ENCODE assay signal across 2 cellular contexts in genomic region chr19:1672769-1673644, GRCh38.
A peak's percentile ranks its signal among the peaks of the same experiment; 100 is the strongest.
TF ChIP-seq lines count a peak whose summit lies in the region.

No MANE protein-coding gene starts in this region.

TF ChIP-seq in HCT116, 20 proteins besides CTCF, POLR2A, EP300 and RAD21:
- no peak for TF ChIP-seq EZH2 (IDR thresholded peaks at IDR 0.05)
- TF ChIP-seq FOSL1 (IDR thresholded peaks at IDR 0.05; ENCODE audit: low read depth): no peak
- TF ChIP-seq SP1 (IDR thresholded peaks at IDR 0.05; ENCODE audit: low read depth): no peak
- no peak for TF ChIP-seq ELF1 (IDR thresholded peaks at IDR 0.05; ENCODE audit: borderline replicate concordance, low read depth)
- no peak for TF ChIP-seq ZNF274 (IDR thresholded peaks at IDR 0.05; ENCODE audit: low read depth, low read length)
- no peak for TF ChIP-seq EGR1 (IDR thresholded peaks at IDR 0.05; ENCODE audit: low read depth)
- TF ChIP-seq POLR2AphosphoS5 (IDR thresholded peaks at IDR 0.05; ENCODE audit: low read depth, low read length): no peak
- no peak for TF ChIP-seq TCF7L2 (IDR thresholded peaks at IDR 0.05; ENCODE audit: borderline replicate concordance, extremely low read depth, insufficient read depth, insufficient read length)
- TF ChIP-seq, protein P1, sequence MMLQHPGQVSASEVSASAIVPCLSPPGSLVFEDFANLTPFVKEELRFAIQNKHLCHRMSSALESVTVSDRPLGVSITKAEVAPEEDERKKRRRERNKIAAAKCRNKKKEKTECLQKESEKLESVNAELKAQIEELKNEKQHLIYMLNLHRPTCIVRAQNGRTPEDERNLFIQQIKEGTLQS (IDR thresholded peaks at IDR 0.05): no peak
- no peak for TF ChIP-seq JUND (IDR thresholded peaks at IDR 0.05)
- no peak; the same call in 1 of the 2 replicates for TF ChIP-seq ZFX (IDR thresholded peaks at IDR 0.05)
- TF ChIP-seq SIN3A (IDR thresholded peaks at IDR 0.05; ENCODE audit: low read depth): no peak

TF ChIP-seq in K562, 482 proteins besides CTCF, POLR2A, EP300 and RAD21:
- TF ChIP-seq ZNF766 (CRISPR knock-in tag; conservative IDR thresholded peaks at IDR 0.05) (0 out of 2 replicates have a peak, but pooled peaks have one; percentile 18), OTX1 (CRISPR knock-in tag; IDR thresholded peaks at IDR 0.05) (no peak), ZNF592 (IDR thresholded peaks at IDR 0.05) (peak; percentile 44; the same call in 1 of the 2 replicates), ZBTB7A (IDR thresholded peaks at IDR 0.05; ENCODE audit: borderline replicate concordance, control insufficient read depth, low read depth, low read length) (0 out of 2 replicates have a peak, but pooled peaks have one; percentile 18), IRF2 (CRISPR knock-in tag; IDR thresholded peaks at IDR 0.05) (peak; percentile 80; the same call in 1 of the 2 replicates), FOXK2 (conservative IDR thresholded peaks at IDR 0.05 in 1 of 2, IDR thresholded peaks at IDR 0.05 in 1 of 2; ENCODE audit: low read depth in 2 of 2) (0 out of 4 replicates have a peak, but pooled peaks of 1 of the 2 experiments have one; percentile 2), RNF2 (IDR thresholded peaks at IDR 0.05) (no peak), MGA (IDR thresholded peaks at IDR 0.05) (peak; percentile 76; the same call in 1 of the 2 replicates), NR3C1 (CRISPR knock-in tag; IDR thresholded peaks at IDR 0.05) (0 out of 2 replicates have a peak, but pooled peaks have one; percentile 42), HNRNPK (IDR thresholded peaks at IDR 0.05; ENCODE audit: low read depth, low read length, poor library complexity, severe bottlenecking) (no peak), CBFB (CRISPR knock-in tag; IDR thresholded peaks at IDR 0.05) (0 out of 2 replicates have a peak, but pooled peaks have one; percentile 17), MAX (CRISPR knock-in tag; IDR thresholded peaks at IDR 0.05) (peak; percentile 78), FOXA3 (CRISPR knock-in tag; conservative IDR thresholded peaks at IDR 0.05 in 1 of 2, IDR thresholded peaks at IDR 0.05 in 1 of 2) (peak in 1 of 2 experiments; percentile 53; a peak in 1 of 4 replicates), EGR1 (conservative IDR thresholded peaks at IDR 0.05) (0 out of 2 replicates have a peak, but pooled peaks have one; percentile 15), NCOR1 (IDR thresholded peaks at IDR 0.05) (no peak), CEBPG (CRISPR knock-in tag; IDR thresholded peaks at IDR 0.05) (peak; percentile 37; the same call in 1 of the 2 replicates), CEBPG (tag; conservative IDR thresholded peaks at IDR 0.05 in 1 of 2, IDR thresholded peaks at IDR 0.05 in 1 of 2) (no peak), ID3 (CRISPR knock-in tag; IDR thresholded peaks at IDR 0.05) (no peak), ID3 (tag; IDR thresholded peaks at IDR 0.05) (peak; percentile 31; the same call in 1 of the 2 replicates), L3MBTL2 (IDR thresholded peaks at IDR 0.05) (peak; percentile 32; the same call in 1 of the 2 replicates), PHF20 (IDR thresholded peaks at IDR 0.05; ENCODE audit: partially characterized antibody) (peak; percentile 39), ZNF431 (CRISPR knock-in tag; IDR thresholded peaks at IDR 0.05) (0 out of 2 replicates have a peak, but pooled peaks have one; percentile 7)
- TF ChIP-seq, protein P2, sequence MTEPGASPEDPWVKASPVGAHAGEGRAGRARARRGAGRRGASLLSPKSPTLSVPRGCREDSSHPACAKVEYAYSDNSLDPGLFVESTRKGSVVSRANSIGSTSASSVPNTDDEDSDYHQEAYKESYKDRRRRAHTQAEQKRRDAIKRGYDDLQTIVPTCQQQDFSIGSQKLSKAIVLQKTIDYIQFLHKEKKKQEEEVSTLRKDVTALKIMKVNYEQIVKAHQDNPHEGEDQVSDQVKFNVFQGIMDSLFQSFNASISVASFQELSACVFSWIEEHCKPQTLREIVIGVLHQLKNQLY (CRISPR knock-in tag; conservative IDR thresholded peaks at IDR 0.05): no peak
